1 cellular context compared by ENCODE assay signal in the genomic region with DNA sequence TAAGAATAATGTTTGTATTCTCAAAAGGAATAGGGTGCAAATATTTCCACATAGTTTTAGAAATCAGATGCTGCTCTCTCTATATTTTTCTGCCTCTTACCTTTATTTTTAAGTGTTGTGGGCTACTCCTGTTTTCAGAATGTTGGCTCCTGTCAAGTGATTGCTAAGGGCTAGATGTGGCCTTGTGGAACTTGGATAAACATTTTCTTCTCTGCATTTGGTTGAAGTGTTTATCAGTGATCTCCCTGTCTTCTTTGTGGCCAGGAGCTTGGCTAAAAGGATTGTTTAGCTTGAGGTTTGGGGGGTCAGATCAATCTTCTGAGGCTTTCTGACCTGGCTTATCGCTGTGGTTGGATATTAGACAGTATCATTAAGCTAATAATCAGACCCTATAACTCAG.
TF ChIP-seq lines count a peak whose summit lies in the region.

No MANE protein-coding gene starts in this region.

TF ChIP-seq in K562, 482 proteins besides CTCF, POLR2A, EP300 and RAD21 (continued from another document):
- TF ChIP-seq, protein P1, sequence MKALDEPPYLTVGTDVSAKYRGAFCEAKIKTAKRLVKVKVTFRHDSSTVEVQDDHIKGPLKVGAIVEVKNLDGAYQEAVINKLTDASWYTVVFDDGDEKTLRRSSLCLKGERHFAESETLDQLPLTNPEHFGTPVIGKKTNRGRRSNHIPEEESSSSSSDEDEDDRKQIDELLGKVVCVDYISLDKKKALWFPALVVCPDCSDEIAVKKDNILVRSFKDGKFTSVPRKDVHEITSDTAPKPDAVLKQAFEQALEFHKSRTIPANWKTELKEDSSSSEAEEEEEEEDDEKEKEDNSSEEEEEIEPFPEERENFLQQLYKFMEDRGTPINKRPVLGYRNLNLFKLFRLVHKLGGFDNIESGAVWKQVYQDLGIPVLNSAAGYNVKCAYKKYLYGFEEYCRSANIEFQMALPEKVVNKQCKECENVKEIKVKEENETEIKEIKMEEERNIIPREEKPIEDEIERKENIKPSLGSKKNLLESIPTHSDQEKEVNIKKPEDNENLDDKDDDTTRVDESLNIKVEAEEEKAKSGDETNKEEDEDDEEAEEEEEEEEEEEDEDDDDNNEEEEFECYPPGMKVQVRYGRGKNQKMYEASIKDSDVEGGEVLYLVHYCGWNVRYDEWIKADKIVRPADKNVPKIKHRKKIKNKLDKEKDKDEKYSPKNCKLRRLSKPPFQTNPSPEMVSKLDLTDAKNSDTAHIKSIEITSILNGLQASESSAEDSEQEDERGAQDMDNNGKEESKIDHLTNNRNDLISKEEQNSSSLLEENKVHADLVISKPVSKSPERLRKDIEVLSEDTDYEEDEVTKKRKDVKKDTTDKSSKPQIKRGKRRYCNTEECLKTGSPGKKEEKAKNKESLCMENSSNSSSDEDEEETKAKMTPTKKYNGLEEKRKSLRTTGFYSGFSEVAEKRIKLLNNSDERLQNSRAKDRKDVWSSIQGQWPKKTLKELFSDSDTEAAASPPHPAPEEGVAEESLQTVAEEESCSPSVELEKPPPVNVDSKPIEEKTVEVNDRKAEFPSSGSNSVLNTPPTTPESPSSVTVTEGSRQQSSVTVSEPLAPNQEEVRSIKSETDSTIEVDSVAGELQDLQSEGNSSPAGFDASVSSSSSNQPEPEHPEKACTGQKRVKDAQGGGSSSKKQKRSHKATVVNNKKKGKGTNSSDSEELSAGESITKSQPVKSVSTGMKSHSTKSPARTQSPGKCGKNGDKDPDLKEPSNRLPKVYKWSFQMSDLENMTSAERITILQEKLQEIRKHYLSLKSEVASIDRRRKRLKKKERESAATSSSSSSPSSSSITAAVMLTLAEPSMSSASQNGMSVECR (CRISPR knock-in tag; IDR thresholded peaks at IDR 0.05): no peak
- TF ChIP-seq MAFG (tag; conservative IDR thresholded peaks at IDR 0.05) (no peak), NR2F6 (CRISPR knock-in tag; IDR thresholded peaks at IDR 0.05) (no peak), TBL1XR1 (IDR thresholded peaks at IDR 0.05; ENCODE audit: low read length in 2 of 2) (no peak), NUFIP1 (IDR thresholded peaks at IDR 0.05; ENCODE audit: partially characterized antibody) (no peak), SRSF9 (IDR thresholded peaks at IDR 0.05; ENCODE audit: borderline replicate concordance, low read depth, low read length) (no peak), SOX6 (IDR thresholded peaks at IDR 0.05) (peak; percentile 45; the same call in 1 of the 2 replicates), DACH1 (IDR thresholded peaks at IDR 0.05; ENCODE audit: partially characterized antibody) (peak; percentile 33), KDM1A (IDR thresholded peaks at IDR 0.05) (0 out of 4 replicates have a peak, but pooled peaks of 1 of the 2 experiments have one; percentile 10), ZNF253 (CRISPR knock-in tag; conservative IDR thresholded peaks at IDR 0.05) (no peak), SRSF3 (IDR thresholded peaks at IDR 0.05; ENCODE audit: insufficient read depth, low read length) (no peak), TCF3 (CRISPR knock-in tag; IDR thresholded peaks at IDR 0.05) (no peak), ZNF586 (CRISPR knock-in tag; conservative IDR thresholded peaks at IDR 0.05) (no peak), ZNF23 (CRISPR knock-in tag; IDR thresholded peaks at IDR 0.05) (no peak), KLF16 (IDR thresholded peaks at IDR 0.05) (no peak), RCOR1 (IDR thresholded peaks at IDR 0.05; ENCODE audit: borderline replicate concordance in 1 of 2, low read depth in 2 of 2, low read length in 2 of 2) (peak in 1 of 2 experiments; percentile 47; a peak in 1 of 4 replicates), ZNF584 (CRISPR knock-in tag; IDR thresholded peaks at IDR 0.05; ENCODE audit: low read depth) (no peak), TRIM28 (IDR thresholded peaks at IDR 0.05) (no peak)
- TF ChIP-seq, protein P2, sequence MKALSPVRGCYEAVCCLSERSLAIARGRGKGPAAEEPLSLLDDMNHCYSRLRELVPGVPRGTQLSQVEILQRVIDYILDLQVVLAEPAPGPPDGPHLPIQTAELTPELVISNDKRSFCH (CRISPR knock-in tag; IDR thresholded peaks at IDR 0.05): no peak
- TF ChIP-seq, protein P2 (tag; IDR thresholded peaks at IDR 0.05): no peak
- TF ChIP-seq, protein P3, sequence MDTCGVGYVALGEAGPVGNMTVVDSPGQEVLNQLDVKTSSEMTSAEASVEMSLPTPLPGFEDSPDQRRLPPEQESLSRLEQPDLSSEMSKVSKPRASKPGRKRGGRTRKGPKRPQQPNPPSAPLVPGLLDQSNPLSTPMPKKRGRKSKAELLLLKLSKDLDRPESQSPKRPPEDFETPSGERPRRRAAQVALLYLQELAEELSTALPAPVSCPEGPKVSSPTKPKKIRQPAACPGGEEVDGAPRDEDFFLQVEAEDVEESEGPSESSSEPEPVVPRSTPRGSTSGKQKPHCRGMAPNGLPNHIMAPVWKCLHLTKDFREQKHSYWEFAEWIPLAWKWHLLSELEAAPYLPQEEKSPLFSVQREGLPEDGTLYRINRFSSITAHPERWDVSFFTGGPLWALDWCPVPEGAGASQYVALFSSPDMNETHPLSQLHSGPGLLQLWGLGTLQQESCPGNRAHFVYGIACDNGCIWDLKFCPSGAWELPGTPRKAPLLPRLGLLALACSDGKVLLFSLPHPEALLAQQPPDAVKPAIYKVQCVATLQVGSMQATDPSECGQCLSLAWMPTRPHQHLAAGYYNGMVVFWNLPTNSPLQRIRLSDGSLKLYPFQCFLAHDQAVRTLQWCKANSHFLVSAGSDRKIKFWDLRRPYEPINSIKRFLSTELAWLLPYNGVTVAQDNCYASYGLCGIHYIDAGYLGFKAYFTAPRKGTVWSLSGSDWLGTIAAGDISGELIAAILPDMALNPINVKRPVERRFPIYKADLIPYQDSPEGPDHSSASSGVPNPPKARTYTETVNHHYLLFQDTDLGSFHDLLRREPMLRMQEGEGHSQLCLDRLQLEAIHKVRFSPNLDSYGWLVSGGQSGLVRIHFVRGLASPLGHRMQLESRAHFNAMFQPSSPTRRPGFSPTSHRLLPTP (IDR thresholded peaks at IDR 0.05; ENCODE audit: borderline replicate concordance, extremely low read depth, insufficient read length): no peak
- TF ChIP-seq, protein P4, sequence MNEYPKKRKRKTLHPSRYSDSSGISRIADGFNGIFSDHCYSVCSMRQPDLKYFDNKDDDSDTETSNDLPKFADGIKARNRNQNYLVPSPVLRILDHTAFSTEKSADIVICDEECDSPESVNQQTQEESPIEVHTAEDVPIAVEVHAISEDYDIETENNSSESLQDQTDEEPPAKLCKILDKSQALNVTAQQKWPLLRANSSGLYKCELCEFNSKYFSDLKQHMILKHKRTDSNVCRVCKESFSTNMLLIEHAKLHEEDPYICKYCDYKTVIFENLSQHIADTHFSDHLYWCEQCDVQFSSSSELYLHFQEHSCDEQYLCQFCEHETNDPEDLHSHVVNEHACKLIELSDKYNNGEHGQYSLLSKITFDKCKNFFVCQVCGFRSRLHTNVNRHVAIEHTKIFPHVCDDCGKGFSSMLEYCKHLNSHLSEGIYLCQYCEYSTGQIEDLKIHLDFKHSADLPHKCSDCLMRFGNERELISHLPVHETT (CRISPR knock-in tag; conservative IDR thresholded peaks at IDR 0.05 in 1 of 2, IDR thresholded peaks at IDR 0.05 in 1 of 2): no peak
- TF ChIP-seq, protein P5, sequence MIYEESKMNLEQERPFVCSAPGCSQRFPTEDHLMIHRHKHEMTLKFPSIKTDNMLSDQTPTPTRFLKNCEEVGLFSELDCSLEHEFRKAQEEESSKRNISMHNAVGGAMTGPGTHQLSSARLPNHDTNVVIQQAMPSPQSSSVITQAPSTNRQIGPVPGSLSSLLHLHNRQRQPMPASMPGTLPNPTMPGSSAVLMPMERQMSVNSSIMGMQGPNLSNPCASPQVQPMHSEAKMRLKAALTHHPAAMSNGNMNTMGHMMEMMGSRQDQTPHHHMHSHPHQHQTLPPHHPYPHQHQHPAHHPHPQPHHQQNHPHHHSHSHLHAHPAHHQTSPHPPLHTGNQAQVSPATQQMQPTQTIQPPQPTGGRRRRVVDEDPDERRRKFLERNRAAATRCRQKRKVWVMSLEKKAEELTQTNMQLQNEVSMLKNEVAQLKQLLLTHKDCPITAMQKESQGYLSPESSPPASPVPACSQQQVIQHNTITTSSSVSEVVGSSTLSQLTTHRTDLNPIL (CRISPR knock-in tag; IDR thresholded peaks at IDR 0.05): no peak
- TF ChIP-seq, protein P6, sequence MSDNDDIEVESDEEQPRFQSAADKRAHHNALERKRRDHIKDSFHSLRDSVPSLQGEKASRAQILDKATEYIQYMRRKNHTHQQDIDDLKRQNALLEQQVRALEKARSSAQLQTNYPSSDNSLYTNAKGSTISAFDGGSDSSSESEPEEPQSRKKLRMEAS (CRISPR knock-in tag; IDR thresholded peaks at IDR 0.05): no peak
- TF ChIP-seq, protein P7, sequence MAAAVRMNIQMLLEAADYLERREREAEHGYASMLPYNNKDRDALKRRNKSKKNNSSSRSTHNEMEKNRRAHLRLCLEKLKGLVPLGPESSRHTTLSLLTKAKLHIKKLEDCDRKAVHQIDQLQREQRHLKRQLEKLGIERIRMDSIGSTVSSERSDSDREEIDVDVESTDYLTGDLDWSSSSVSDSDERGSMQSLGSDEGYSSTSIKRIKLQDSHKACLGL (CRISPR knock-in tag; IDR thresholded peaks at IDR 0.05; ENCODE audit: borderline replicate concordance, poor library complexity, severe bottlenecking): no peak
